Comparison of ENCODE assay signal across 1 cellular context in genomic region chr2:233460726-233461431, GRCh38.
TF ChIP-seq lines count a peak whose summit lies in the region.

No MANE protein-coding gene starts in this region.

TF ChIP-seq in HepG2, 621 proteins besides CTCF, POLR2A, EP300 and RAD21 (continued from another document):
- TF ChIP-seq, protein P1, sequence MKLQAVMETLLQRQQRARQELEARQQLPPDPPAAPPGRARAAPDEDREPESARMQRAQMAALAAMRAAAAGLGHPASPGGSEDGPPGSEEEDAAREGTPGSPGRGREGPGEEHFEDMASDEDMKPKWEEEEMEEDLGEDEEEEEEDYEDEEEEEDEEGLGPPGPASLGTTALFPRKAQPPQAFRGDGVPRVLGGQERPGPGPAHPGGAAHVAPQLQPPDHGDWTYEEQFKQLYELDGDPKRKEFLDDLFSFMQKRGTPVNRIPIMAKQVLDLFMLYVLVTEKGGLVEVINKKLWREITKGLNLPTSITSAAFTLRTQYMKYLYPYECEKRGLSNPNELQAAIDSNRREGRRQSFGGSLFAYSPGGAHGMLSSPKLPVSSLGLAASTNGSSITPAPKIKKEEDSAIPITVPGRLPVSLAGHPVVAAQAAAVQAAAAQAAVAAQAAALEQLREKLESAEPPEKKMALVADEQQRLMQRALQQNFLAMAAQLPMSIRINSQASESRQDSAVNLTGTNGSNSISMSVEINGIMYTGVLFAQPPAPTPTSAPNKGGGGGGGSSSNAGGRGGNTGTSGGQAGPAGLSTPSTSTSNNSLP (IDR thresholded peaks at IDR 0.05; ENCODE audit: low read depth, low read length) = no peak
- TF ChIP-seq, protein P2, sequence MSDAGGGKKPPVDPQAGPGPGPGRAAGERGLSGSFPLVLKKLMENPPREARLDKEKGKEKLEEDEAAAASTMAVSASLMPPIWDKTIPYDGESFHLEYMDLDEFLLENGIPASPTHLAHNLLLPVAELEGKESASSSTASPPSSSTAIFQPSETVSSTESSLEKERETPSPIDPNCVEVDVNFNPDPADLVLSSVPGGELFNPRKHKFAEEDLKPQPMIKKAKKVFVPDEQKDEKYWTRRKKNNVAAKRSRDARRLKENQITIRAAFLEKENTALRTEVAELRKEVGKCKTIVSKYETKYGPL (CRISPR knock-in tag; IDR thresholded peaks at IDR 0.05) = no peak
- no peak for TF ChIP-seq CBX5 (CRISPR knock-in tag; IDR thresholded peaks at IDR 0.05; ENCODE audit: borderline replicate concordance)
- TF ChIP-seq ZFP36L1 (CRISPR knock-in tag; IDR thresholded peaks at IDR 0.05) = no peak
- TF ChIP-seq SMAD1 (CRISPR knock-in tag; IDR thresholded peaks at IDR 0.05; ENCODE audit: borderline replicate concordance, low read depth) = no peak
- TF ChIP-seq ZMYM2 (CRISPR knock-in tag; IDR thresholded peaks at IDR 0.05) = peak; percentile 71; the same call in 1 of the 2 replicates
- TF ChIP-seq ZNF687 (CRISPR knock-in tag; IDR thresholded peaks at IDR 0.05) = peak; percentile 88
- no peak for TF ChIP-seq ZNF235 (CRISPR knock-in tag; IDR thresholded peaks at IDR 0.05; ENCODE audit: borderline replicate concordance)
- TF ChIP-seq KDM6A (CRISPR knock-in tag; IDR thresholded peaks at IDR 0.05; ENCODE audit: low read depth) = no peak
- peak; percentile 84 for TF ChIP-seq SOX13 (IDR thresholded peaks at IDR 0.05)
- peak in 1 of 2 experiments; percentile 80; a peak in 2 of 4 replicates for TF ChIP-seq SOX13 (CRISPR knock-in tag; conservative IDR thresholded peaks at IDR 0.05 in 1 of 2, IDR thresholded peaks at IDR 0.05 in 1 of 2)
- no peak; the same call in 1 of the 2 replicates for TF ChIP-seq SP5 (CRISPR knock-in tag; IDR thresholded peaks at IDR 0.05; ENCODE audit: borderline replicate concordance, low read depth)
- no peak for TF ChIP-seq MEF2D (CRISPR knock-in tag; IDR thresholded peaks at IDR 0.05)
- no peak for TF ChIP-seq TCF7L2 (IDR thresholded peaks at IDR 0.05; ENCODE audit: low read depth, low read length)
- TF ChIP-seq SNAI1 (CRISPR knock-in tag; IDR thresholded peaks at IDR 0.05; ENCODE audit: borderline replicate concordance) = no peak
- no peak for TF ChIP-seq ZNF839 (CRISPR knock-in tag; IDR thresholded peaks at IDR 0.05; ENCODE audit: borderline replicate concordance)
- 0 out of 2 replicates have a peak, but pooled peaks have one; percentile 22 for TF ChIP-seq ZFP91 (CRISPR knock-in tag; IDR thresholded peaks at IDR 0.05; ENCODE audit: borderline replicate concordance)
- TF ChIP-seq SRSF4 (IDR thresholded peaks at IDR 0.05; ENCODE audit: low read depth, low read length, poor library complexity, severe bottlenecking) = no peak
- no peak for TF ChIP-seq ZNF605 (CRISPR knock-in tag; IDR thresholded peaks at IDR 0.05)
- TF ChIP-seq, protein P3, sequence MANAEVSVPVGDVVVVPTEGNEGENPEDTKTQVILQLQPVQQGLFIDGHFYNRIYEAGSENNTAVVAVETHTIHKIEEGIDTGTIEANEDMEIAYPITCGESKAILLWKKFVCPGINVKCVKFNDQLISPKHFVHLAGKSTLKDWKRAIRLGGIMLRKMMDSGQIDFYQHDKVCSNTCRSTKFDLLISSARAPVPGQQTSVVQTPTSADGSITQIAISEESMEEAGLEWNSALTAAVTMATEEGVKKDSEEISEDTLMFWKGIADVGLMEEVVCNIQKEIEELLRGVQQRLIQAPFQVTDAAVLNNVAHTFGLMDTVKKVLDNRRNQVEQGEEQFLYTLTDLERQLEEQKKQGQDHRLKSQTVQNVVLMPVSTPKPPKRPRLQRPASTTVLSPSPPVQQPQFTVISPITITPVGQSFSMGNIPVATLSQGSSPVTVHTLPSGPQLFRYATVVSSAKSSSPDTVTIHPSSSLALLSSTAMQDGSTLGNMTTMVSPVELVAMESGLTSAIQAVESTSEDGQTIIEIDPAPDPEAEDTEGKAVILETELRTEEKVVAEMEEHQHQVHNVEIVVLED (CRISPR knock-in tag; IDR thresholded peaks at IDR 0.05; ENCODE audit: borderline replicate concordance) = no peak
- no peak for TF ChIP-seq ZNF674 (CRISPR knock-in tag; IDR thresholded peaks at IDR 0.05; ENCODE audit: low read depth)
- no peak; the same call in 1 of the 2 replicates for TF ChIP-seq ZBTB3 (CRISPR knock-in tag; IDR thresholded peaks at IDR 0.05; ENCODE audit: borderline replicate concordance, low read depth)
